1 cellular context compared by ENCODE assay signal in genomic region chr17:81424151-81424550, GRCh38.
TF ChIP-seq lines count a peak whose summit lies in the region.

No MANE protein-coding gene starts in this region.

TF ChIP-seq in HCT116, 20 proteins besides CTCF, POLR2A, EP300 and RAD21:
- TF ChIP-seq SRF (IDR thresholded peaks at IDR 0.05; ENCODE audit: low read depth) = no peak
- no peak for TF ChIP-seq FOSL1 (IDR thresholded peaks at IDR 0.05; ENCODE audit: low read depth)
- TF ChIP-seq SP1 (IDR thresholded peaks at IDR 0.05; ENCODE audit: low read depth) = no peak
- TF ChIP-seq SIN3A (IDR thresholded peaks at IDR 0.05; ENCODE audit: low read depth) = no peak
- no peak for TF ChIP-seq ELF1 (IDR thresholded peaks at IDR 0.05; ENCODE audit: borderline replicate concordance, low read depth)
- TF ChIP-seq POLR2AphosphoS5 (IDR thresholded peaks at IDR 0.05; ENCODE audit: low read depth, low read length) = no peak
- no peak for TF ChIP-seq JUND (IDR thresholded peaks at IDR 0.05)
- TF ChIP-seq, protein P1, sequence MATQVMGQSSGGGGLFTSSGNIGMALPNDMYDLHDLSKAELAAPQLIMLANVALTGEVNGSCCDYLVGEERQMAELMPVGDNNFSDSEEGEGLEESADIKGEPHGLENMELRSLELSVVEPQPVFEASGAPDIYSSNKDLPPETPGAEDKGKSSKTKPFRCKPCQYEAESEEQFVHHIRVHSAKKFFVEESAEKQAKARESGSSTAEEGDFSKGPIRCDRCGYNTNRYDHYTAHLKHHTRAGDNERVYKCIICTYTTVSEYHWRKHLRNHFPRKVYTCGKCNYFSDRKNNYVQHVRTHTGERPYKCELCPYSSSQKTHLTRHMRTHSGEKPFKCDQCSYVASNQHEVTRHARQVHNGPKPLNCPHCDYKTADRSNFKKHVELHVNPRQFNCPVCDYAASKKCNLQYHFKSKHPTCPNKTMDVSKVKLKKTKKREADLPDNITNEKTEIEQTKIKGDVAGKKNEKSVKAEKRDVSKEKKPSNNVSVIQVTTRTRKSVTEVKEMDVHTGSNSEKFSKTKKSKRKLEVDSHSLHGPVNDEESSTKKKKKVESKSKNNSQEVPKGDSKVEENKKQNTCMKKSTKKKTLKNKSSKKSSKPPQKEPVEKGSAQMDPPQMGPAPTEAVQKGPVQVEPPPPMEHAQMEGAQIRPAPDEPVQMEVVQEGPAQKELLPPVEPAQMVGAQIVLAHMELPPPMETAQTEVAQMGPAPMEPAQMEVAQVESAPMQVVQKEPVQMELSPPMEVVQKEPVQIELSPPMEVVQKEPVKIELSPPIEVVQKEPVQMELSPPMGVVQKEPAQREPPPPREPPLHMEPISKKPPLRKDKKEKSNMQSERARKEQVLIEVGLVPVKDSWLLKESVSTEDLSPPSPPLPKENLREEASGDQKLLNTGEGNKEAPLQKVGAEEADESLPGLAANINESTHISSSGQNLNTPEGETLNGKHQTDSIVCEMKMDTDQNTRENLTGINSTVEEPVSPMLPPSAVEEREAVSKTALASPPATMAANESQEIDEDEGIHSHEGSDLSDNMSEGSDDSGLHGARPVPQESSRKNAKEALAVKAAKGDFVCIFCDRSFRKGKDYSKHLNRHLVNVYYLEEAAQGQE (IDR thresholded peaks at IDR 0.05; ENCODE audit: low read depth) = no peak
- no peak for TF ChIP-seq TCF7L2 (IDR thresholded peaks at IDR 0.05; ENCODE audit: borderline replicate concordance, extremely low read depth, insufficient read depth, insufficient read length)
- no peak for TF ChIP-seq CEBPB (IDR thresholded peaks at IDR 0.05; ENCODE audit: low read depth)
TF ChIP-seq in HCT116: peak in this region for 0.
